Comparison of ENCODE assay signal across 9 cellular contexts in genomic region chr15:71747128-71748083, GRCh38.
DNase-seq lines count a peak whose midpoint lies in the region; ATAC-seq and TF ChIP-seq lines count a peak whose summit lies in the region.
"Had no signal": no experiment of that assay in that cellular context is flagged by ENCODE, and none has a peak within 500 bp of the region (broad histone marks: within the 10 kb centered on the region; RNA-seq: fewer than 3 reads in every experiment).

No MANE protein-coding gene starts in this region.

- H3K36me3 ChIP-seq in BLaER1 (no peaks in the 10 kb centered on the region), liver (ENCODE audit: control insufficient read depth in 4 of 4, insufficient read depth in 3 of 4, low read depth in 1 of 4, low read length in 3 of 4) (peaks cover 0 to 5% (median 2%) of the 10 kb centered on the region in 4 donors)

- peak; percentile 11 to 12 for TF ChIP-seq RAD21 in liver (IDR thresholded peaks at IDR 0.05)

- DNase-seq in LHCN-M2 (ENCODE audit: low read depth) (peak; percentile 94), brain pericyte (ENCODE audit: low read depth, low spot score) (peak; percentile 79), NCI-H1694 (lab: John Stamatoyannopoulos, UW) (no peak), superior temporal gyrus (ENCODE audit: extremely low spot score) (no peak)
- DNase-seq in activated CD4-positive, alpha-beta T cell treated with anti-CD3 and anti-CD28 coated beads, Interleukin-2, amount 50 U/mL, for 4 hours, result no peak
- DNase-seq: stimulated activated CD4-positive, alpha-beta T cell treated with anti-CD3 and anti-CD28 coated beads, Interleukin-15, amount 100 ng/mL, for 24 hours had no signal

- TF ChIP-seq CTCF in liver (IDR thresholded peaks at IDR 0.05; ENCODE audit: low read depth, low read length, missing input control), result no peak

- 61% methylated on average over 12 of the region's 12 CpGs for WGBS in liver

- no peaks in the 10 kb centered on the region for H4K20me1 ChIP-seq in BLaER1

- no peak for ATAC-seq in HG02623 (IDR thresholded peaks at IDR 0.05; ENCODE audit: unreplicated experiment)

- H3K4me1 ChIP-seq in BLaER1, result peaks cover 62% of the 10 kb centered on the region
- peaks cover 2 to 17% (median 6%) of the 10 kb centered on the region in 4 donors for H3K4me1 ChIP-seq in liver (ENCODE audit: control insufficient read depth in 4 of 4, insufficient read depth in 4 of 4, low read length in 3 of 4)

- H3K27me3 ChIP-seq in BLaER1 (no peaks in the 10 kb centered on the region), liver (ENCODE audit: control insufficient read depth in 4 of 4, insufficient read depth in 4 of 4, low read length in 3 of 4) (no peaks in the 10 kb centered on the region)

- H3K9ac ChIP-seq in BLaER1 (peak overlapping the region; percentile 40; the same call in 1 of the 2 replicates), liver (ENCODE audit: low read depth in 1 of 2, low read length in 2 of 2) (peak overlapping the region in 1 of 2 donors; percentile 18)

- H3K4me3 ChIP-seq in BLaER1 (peak overlapping the region; percentile 47), liver (ENCODE audit: low read depth in 1 of 3, low read length in 3 of 3) (no peak overlapping the region)

- H3K9me3 ChIP-seq in BLaER1, result no peaks in the 10 kb centered on the region
- H3K9me3 ChIP-seq in liver (ENCODE audit: control insufficient read depth in 4 of 4, low read length in 3 of 4), result no peaks in the 10 kb centered on the region

- H3K27ac ChIP-seq in BLaER1, result peak overlapping the region; percentile 55
- H3K27ac ChIP-seq in liver (ENCODE audit: low read depth in 1 of 2, low read length in 2 of 2), result peak overlapping the region; percentile 60 to 63

- H3K4me2 ChIP-seq in BLaER1, result peak overlapping the region; percentile 86

TF ChIP-seq in liver, 16 proteins besides CTCF, POLR2A, EP300 and RAD21:
- TF ChIP-seq, protein P1, sequence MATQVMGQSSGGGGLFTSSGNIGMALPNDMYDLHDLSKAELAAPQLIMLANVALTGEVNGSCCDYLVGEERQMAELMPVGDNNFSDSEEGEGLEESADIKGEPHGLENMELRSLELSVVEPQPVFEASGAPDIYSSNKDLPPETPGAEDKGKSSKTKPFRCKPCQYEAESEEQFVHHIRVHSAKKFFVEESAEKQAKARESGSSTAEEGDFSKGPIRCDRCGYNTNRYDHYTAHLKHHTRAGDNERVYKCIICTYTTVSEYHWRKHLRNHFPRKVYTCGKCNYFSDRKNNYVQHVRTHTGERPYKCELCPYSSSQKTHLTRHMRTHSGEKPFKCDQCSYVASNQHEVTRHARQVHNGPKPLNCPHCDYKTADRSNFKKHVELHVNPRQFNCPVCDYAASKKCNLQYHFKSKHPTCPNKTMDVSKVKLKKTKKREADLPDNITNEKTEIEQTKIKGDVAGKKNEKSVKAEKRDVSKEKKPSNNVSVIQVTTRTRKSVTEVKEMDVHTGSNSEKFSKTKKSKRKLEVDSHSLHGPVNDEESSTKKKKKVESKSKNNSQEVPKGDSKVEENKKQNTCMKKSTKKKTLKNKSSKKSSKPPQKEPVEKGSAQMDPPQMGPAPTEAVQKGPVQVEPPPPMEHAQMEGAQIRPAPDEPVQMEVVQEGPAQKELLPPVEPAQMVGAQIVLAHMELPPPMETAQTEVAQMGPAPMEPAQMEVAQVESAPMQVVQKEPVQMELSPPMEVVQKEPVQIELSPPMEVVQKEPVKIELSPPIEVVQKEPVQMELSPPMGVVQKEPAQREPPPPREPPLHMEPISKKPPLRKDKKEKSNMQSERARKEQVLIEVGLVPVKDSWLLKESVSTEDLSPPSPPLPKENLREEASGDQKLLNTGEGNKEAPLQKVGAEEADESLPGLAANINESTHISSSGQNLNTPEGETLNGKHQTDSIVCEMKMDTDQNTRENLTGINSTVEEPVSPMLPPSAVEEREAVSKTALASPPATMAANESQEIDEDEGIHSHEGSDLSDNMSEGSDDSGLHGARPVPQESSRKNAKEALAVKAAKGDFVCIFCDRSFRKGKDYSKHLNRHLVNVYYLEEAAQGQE (IDR thresholded peaks at IDR 0.05), result peak; percentile 40
- TF ChIP-seq, protein P2, sequence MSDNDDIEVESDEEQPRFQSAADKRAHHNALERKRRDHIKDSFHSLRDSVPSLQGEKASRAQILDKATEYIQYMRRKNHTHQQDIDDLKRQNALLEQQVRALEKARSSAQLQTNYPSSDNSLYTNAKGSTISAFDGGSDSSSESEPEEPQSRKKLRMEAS (IDR thresholded peaks at IDR 0.05), result peak; percentile 21
- TF ChIP-seq JUND (IDR thresholded peaks at IDR 0.05) (peak; percentile 96 to 98), TAF1 (conservative IDR thresholded peaks at IDR 0.05) (no peak), SP1 (IDR thresholded peaks at IDR 0.05) (peak; percentile 39), NR2F2 (IDR thresholded peaks at IDR 0.05) (no peak), HNF4G (IDR thresholded peaks at IDR 0.05) (no peak), FOXA2 (IDR thresholded peaks at IDR 0.05) (peak; percentile 94), RXRA (IDR thresholded peaks at IDR 0.05) (peak in 1 of 2 donors; percentile 65), GABPA (IDR thresholded peaks at IDR 0.05 in 1 of 2, conservative IDR thresholded peaks at IDR 0.05 in 1 of 2) (no peak), ATF3 (IDR thresholded peaks at IDR 0.05) (peak; percentile 89), ZBTB33 (IDR thresholded peaks at IDR 0.05) (no peak), FOXA1 (IDR thresholded peaks at IDR 0.05) (peak; percentile 91), YY1 (IDR thresholded peaks at IDR 0.05) (peak; percentile 24), EGR1 (IDR thresholded peaks at IDR 0.05; ENCODE audit: low read depth in 2 of 2) (no peak), HNF4A (conservative IDR thresholded peaks at IDR 0.05) (peak; percentile 56 to 71)

Comparison
In these comparisons a context has a peak if more than half of its experiments do, and no peak if none do; other contexts are left out.
1. DNase-seq: peak in LHCN-M2 (single experiment) and brain pericyte (single experiment); none in NCI-H1694 (single experiment), superior temporal gyrus (single experiment) and activated CD4-positive, alpha-beta T cell treated with anti-CD3 and anti-CD28 coated beads, Interleukin-2, amount 50 U/mL, for 4 hours (0 of 2).